Comparison of ENCODE assay signal across 13 cellular contexts in genomic region chr14:99910337-99911268, GRCh38.
DNase-seq lines count a peak whose midpoint lies in the region; ATAC-seq and TF ChIP-seq lines count a peak whose summit lies in the region.
"Had no signal": no experiment of that assay in that cellular context is flagged by ENCODE, and none has a peak within 500 bp of the region (broad histone marks: within the 10 kb centered on the region; RNA-seq: fewer than 3 reads in every experiment).

No MANE protein-coding gene starts in this region.

- H3K4me1 ChIP-seq in breast epithelium, result no peaks in the 10 kb centered on the region
- no peaks in the 10 kb centered on the region for H3K4me1 ChIP-seq in naive thymus-derived CD4-positive, alpha-beta T cell (ENCODE audit: control insufficient read depth in 2 of 2, insufficient read depth in 2 of 2, low read length in 2 of 2)

- TF ChIP-seq POLR2A in breast epithelium (IDR thresholded peaks at IDR 0.05), result no peak

- H3K27me3 ChIP-seq in breast epithelium, result no peaks in the 10 kb centered on the region
- no peaks in the 10 kb centered on the region for H3K27me3 ChIP-seq in WERI-Rb-1 (ENCODE audit: insufficient read depth, low read depth, severe bottlenecking)
- no peaks in the 10 kb centered on the region for H3K27me3 ChIP-seq in naive thymus-derived CD4-positive, alpha-beta T cell (ENCODE audit: control insufficient read depth in 2 of 2, insufficient read depth in 2 of 2, low read length in 2 of 2)

- H3K9me3 Mint-ChIP-seq in MCF 10A (ENCODE audit: unreplicated experiment), result no peaks in the 10 kb centered on the region
- peaks cover 0 to 1% (median 0%) of the 10 kb centered on the region in 11 donors for H3K9me3 Mint-ChIP-seq in naive thymus-derived CD4-positive, alpha-beta T cell
- no peaks in the 10 kb centered on the region for H3K9me3 Mint-ChIP-seq in activated naive CD4-positive, alpha-beta T cell treated with anti-CD3 and anti-CD28 coated beads for 36 hours
- H3K9me3 Mint-ChIP-seq: dendritic cell treated with granulocyte-macrophage colony-stimulating factor and Interleukin-4, amounts not matched to agents 40 ng/mL and 50 ng/mL, for 4 days had no signal

- no peak overlapping the region for H3K4me3 ChIP-seq in breast epithelium
- H3K4me3 ChIP-seq in WERI-Rb-1 (ENCODE audit: low read depth, low read length), result no peak overlapping the region
- no peak overlapping the region for H3K4me3 ChIP-seq in foreskin fibroblast (ENCODE audit: low read depth in 1 of 2, low read length in 2 of 2)
- H3K4me3 ChIP-seq in naive thymus-derived CD4-positive, alpha-beta T cell (ENCODE audit: low read length), result no peak overlapping the region

- DNase-seq in MCF 10A (ENCODE audit: unreplicated experiment), result peak; percentile 34
- DNase-seq in breast epithelium (ENCODE audit: low spot score in 2 of 2), result no peak
- no peak for DNase-seq in WERI-Rb-1
- peak; percentile 82 to 91 for DNase-seq in foreskin fibroblast
- DNase-seq in stimulated activated naive CD4-positive, alpha-beta T cell (lab: John Stamatoyannopoulos, UW), result no peak
- no peak for DNase-seq in HuH-7 (ENCODE audit: low spot score)
- no peak for DNase-seq in naive thymus-derived CD4-positive, alpha-beta T cell
- DNase-seq in activated naive CD4-positive, alpha-beta T cell treated with anti-CD3 and anti-CD28 coated beads for 36 hours, result no peak
- DNase-seq: activated T-cell treated with anti-CD3 and anti-CD28 coated beads, Interleukin-2, amount 50 U/mL, for 1 hour; NCI-H1092 treated with DMSO at 0.1 percent for 48 hours; stimulated activated naive CD8-positive, alpha-beta T cell treated with anti-CD3 and anti-CD28 coated beads, Interleukin-15, Interleukin-2, amounts not matched to agents 100 U/mL and 50 U/mL, for 24 hours had no signal

- H3K4me3 Mint-ChIP-seq in MCF 10A (ENCODE audit: unreplicated experiment), result no peak overlapping the region
- no peak overlapping the region for H3K4me3 Mint-ChIP-seq in naive thymus-derived CD4-positive, alpha-beta T cell
- H3K4me3 Mint-ChIP-seq in activated naive CD4-positive, alpha-beta T cell treated with anti-CD3 and anti-CD28 coated beads for 36 hours, result no peak overlapping the region
- H3K4me3 Mint-ChIP-seq: dendritic cell treated with granulocyte-macrophage colony-stimulating factor and Interleukin-4, amounts not matched to agents 40 ng/mL and 50 ng/mL, for 4 days had no signal

- CTCF ChIA-PET in MCF 10A (lab: Yijun Ruan, JAX), result interaction anchor here (0.8 kb wide), 1 partner anchor 11 kb away, joined by 5 read pairs; no protein-coding TSS in a partner anchor
- CTCF ChIA-PET in naive thymus-derived CD4-positive, alpha-beta T cell (lab: Charles Lee), result interaction anchor here (0.8 kb wide), 1 partner anchor 181 kb away, joined by 4 read pairs; no protein-coding TSS in a partner anchor
- CTCF ChIA-PET in activated naive CD4-positive, alpha-beta T cell treated with anti-CD3 and anti-CD28 coated beads for 36 hours (lab: Charles Lee), result interaction anchor here (0.5 to 1.3 kb wide), 2 partner anchors 12 to 36 kb away, joined by 3 read pairs; no protein-coding TSS in a partner anchor

- ATAC-seq in naive thymus-derived CD4-positive, alpha-beta T cell, result no peak
- ATAC-seq: stimulated activated naive CD8-positive, alpha-beta T cell treated with anti-CD3 and anti-CD28 coated beads, Interleukin-15, Interleukin-2, amounts not matched to agents 100 U/mL and 50 U/mL, for 24 hours had no signal

- H3K36me3 ChIP-seq in breast epithelium (no peaks in the 10 kb centered on the region), WERI-Rb-1 (peaks cover 64% of the 10 kb centered on the region)
- no peaks in the 10 kb centered on the region for H3K36me3 ChIP-seq in naive thymus-derived CD4-positive, alpha-beta T cell (ENCODE audit: control insufficient read depth in 2 of 3, insufficient read depth in 3 of 3, low read length in 3 of 3)

- H3K27ac ChIP-seq in breast epithelium (no peak overlapping the region), WERI-Rb-1 (peak overlapping the region; percentile 51)
- H3K27ac ChIP-seq in naive thymus-derived CD4-positive, alpha-beta T cell (ENCODE audit: low read depth, low read length), result no peak overlapping the region
- H3K27ac ChIP-seq: 22Rv1 had no signal

- TF ChIP-seq CTCF in MCF 10A (IDR thresholded peaks at IDR 0.05; ENCODE audit: unreplicated experiment), result no peak
- TF ChIP-seq CTCF in breast epithelium (IDR thresholded peaks at IDR 0.05), result no peak
- TF ChIP-seq CTCF in WERI-Rb-1 (IDR thresholded peaks at IDR 0.05; ENCODE audit: low read depth, low read length), result no peak
- no peak for TF ChIP-seq CTCF in foreskin fibroblast (IDR thresholded peaks at IDR 0.05; ENCODE audit: low read depth, low read length)

- H3K9me3 ChIP-seq in breast epithelium, result no peaks in the 10 kb centered on the region
- no peaks in the 10 kb centered on the region for H3K9me3 ChIP-seq in WERI-Rb-1 (ENCODE audit: severe bottlenecking)
- no peaks in the 10 kb centered on the region for H3K9me3 ChIP-seq in naive thymus-derived CD4-positive, alpha-beta T cell (ENCODE audit: control insufficient read depth in 2 of 3, low read length in 3 of 3)

- no peaks in the 10 kb centered on the region for H3K27me3 Mint-ChIP-seq in MCF 10A (ENCODE audit: insufficient read depth, unreplicated experiment)
- H3K27me3 Mint-ChIP-seq in naive thymus-derived CD4-positive, alpha-beta T cell, result peaks cover 9 to 26% (median 17%) of the 10 kb centered on the region in 5 donors
- H3K27me3 Mint-ChIP-seq in activated naive CD4-positive, alpha-beta T cell treated with anti-CD3 and anti-CD28 coated beads for 36 hours (ENCODE audit: low read depth), result peaks cover 3% of the 10 kb centered on the region

- H3K4me1 Mint-ChIP-seq in MCF 10A (ENCODE audit: insufficient read depth, unreplicated experiment), result no peaks in the 10 kb centered on the region
- no peaks in the 10 kb centered on the region for H3K4me1 Mint-ChIP-seq in naive thymus-derived CD4-positive, alpha-beta T cell
- no peaks in the 10 kb centered on the region for H3K4me1 Mint-ChIP-seq in activated naive CD4-positive, alpha-beta T cell treated with anti-CD3 and anti-CD28 coated beads for 36 hours (ENCODE audit: low read depth)

- no peak overlapping the region for H3K27ac Mint-ChIP-seq in MCF 10A (ENCODE audit: low read depth, unreplicated experiment)
- H3K27ac Mint-ChIP-seq in naive thymus-derived CD4-positive, alpha-beta T cell, result no peak overlapping the region
- no peak overlapping the region for H3K27ac Mint-ChIP-seq in activated naive CD4-positive, alpha-beta T cell treated with anti-CD3 and anti-CD28 coated beads for 36 hours
- H3K27ac Mint-ChIP-seq: dendritic cell treated with granulocyte-macrophage colony-stimulating factor and Interleukin-4, amounts not matched to agents 40 ng/mL and 50 ng/mL, for 4 days had no signal

- BruUV-seq in MCF 10A (replicated peaks; lab: Mats Ljungman, UMichigan), result no TSS peak

- POLR2A ChIA-PET in MCF 10A (lab: Yijun Ruan, JAX), result interaction anchor here (0.7 kb wide), 1 partner anchor 220 kb away, joined by 3 read pairs; no protein-coding TSS in a partner anchor
- POLR2A ChIA-PET in naive thymus-derived CD4-positive, alpha-beta T cell (lab: Charles Lee), result no interaction called here

- H3K36me3 Mint-ChIP-seq in MCF 10A (ENCODE audit: insufficient read depth, unreplicated experiment), result no peaks in the 10 kb centered on the region
- H3K36me3 Mint-ChIP-seq in naive thymus-derived CD4-positive, alpha-beta T cell, result no peaks in the 10 kb centered on the region
- H3K36me3 Mint-ChIP-seq in activated naive CD4-positive, alpha-beta T cell treated with anti-CD3 and anti-CD28 coated beads for 36 hours (ENCODE audit: low read depth), result no peaks in the 10 kb centered on the region

- intact Hi-C loops in MCF 10A (cut with micrococcal nuclease) (no loop called here), breast epithelium (cut with DNase I; ENCODE audit: low total_unique reads) (no loop called here)
- intact Hi-C loops in naive thymus-derived CD4-positive, alpha-beta T cell (cut with micrococcal nuclease), result no loop called here
- intact Hi-C loops in activated naive CD4-positive, alpha-beta T cell treated with anti-CD3 and anti-CD28 coated beads for 36 hours (cut with micrococcal nuclease), result no loop called here

Comparison
In these comparisons a context has a peak if more than half of its experiments do, and no peak if none do; other contexts are left out.
1. DNase-seq: peak in MCF 10A (single experiment) and foreskin fibroblast (2 of 2); none in breast epithelium (0 of 2), WERI-Rb-1 (single experiment), stimulated activated naive CD4-positive, alpha-beta T cell (0 of 6), HuH-7 (single experiment), naive thymus-derived CD4-positive, alpha-beta T cell (0 of 9) and activated naive CD4-positive, alpha-beta T cell treated with anti-CD3 and anti-CD28 coated beads for 36 hours (single experiment).